ENCODE assay signal across 8 cellular contexts in the genomic region with DNA sequence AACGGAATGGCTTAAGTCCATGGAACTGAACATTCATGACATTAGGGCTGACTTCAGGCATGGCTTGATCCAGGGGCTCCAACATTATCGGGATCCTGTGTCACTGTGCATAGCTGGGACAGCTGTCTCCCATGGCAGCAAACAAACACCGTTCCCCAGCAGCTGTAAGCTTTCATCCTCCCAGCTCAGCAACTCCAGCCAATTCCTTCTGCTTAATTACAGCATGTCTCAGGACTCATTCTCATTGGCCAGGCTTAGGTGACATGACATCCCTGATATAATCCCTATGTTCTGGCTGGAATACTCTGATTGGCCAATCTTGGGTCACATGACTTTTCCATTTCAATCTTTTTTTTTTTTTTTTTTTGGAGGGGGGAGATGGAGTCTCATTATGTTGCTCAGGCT. TPM values are rescaled to one million over a fixed set of nuclear protein-coding genes. Genes with fewer than 3 reads are reported as not detected.
DNase-seq lines count a peak whose midpoint lies in the region; ATAC-seq and TF ChIP-seq lines count a peak whose summit lies in the region.

No MANE protein-coding gene starts in this region.

- no peak for ATAC-seq in HG02759 (IDR thresholded peaks at IDR 0.05; ENCODE audit: unreplicated experiment)

- peaks cover 2% of the 10 kb centered on the region for H3K9me3 Mint-ChIP-seq in glutamatergic neuron (ENCODE audit: unreplicated experiment)

- TF ChIP-seq CTCF in glutamatergic neuron (IDR thresholded peaks at IDR 0.05; ENCODE audit: partially characterized antibody, unreplicated experiment): no peak

- H3K27me3 Mint-ChIP-seq in glutamatergic neuron (ENCODE audit: unreplicated experiment): peaks cover 7% of the 10 kb centered on the region

- peaks cover 4% of the 10 kb centered on the region for H3K4me1 Mint-ChIP-seq in glutamatergic neuron (ENCODE audit: low read depth, unreplicated experiment)

- no peaks in the 10 kb centered on the region for H3K36me3 Mint-ChIP-seq in glutamatergic neuron (ENCODE audit: unreplicated experiment)

- H3K27ac Mint-ChIP-seq in glutamatergic neuron (ENCODE audit: unreplicated experiment): peak overlapping the region; percentile 31

- DNase-seq in AG08396 (ENCODE audit: low spot score) (peak; percentile 83), HT1080 (ENCODE audit: low read depth) (peak; percentile 46), SHP77 treated with DMSO at 0.1 percent for 48 hours (lab: John Stamatoyannopoulos, UW) (peak; percentile 92), glutamatergic neuron (no peak), OCI-M2 (lab: John Stamatoyannopoulos, UW; ENCODE audit: unreplicated experiment) (no peak), AML-193 (lab: John Stamatoyannopoulos, UW) (no peak), cerebellar nuclear complex (lab: John Stamatoyannopoulos, UW) (no peak)

- no peak overlapping the region for H3K4me3 Mint-ChIP-seq in glutamatergic neuron (ENCODE audit: unreplicated experiment)

RNA-seq across cellular contexts. Expression of gene TLE5, which starts 10.9 kb away (rescaled TPM):
- total RNA-seq in HT1080 (2014; rRNA removed; shearing (Covaris generic)): 244 and 289 TPM in 2 replicates
- 246 and 308 TPM in 2 replicates for polyA plus RNA-seq in HT1080 (2015; cell fraction: cytosol; rRNA removed)
- polyA plus RNA-seq in HT1080 (2015; cell fraction: nucleus; rRNA removed): 235 and 261 TPM in 2 replicates
- 258 TPM for total RNA-seq in glutamatergic neuron (ENCODE audit: unreplicated experiment)

RNA-seq across cellular contexts. Expression of gene GNA11, which starts 21.0 kb away (rescaled TPM):
- total RNA-seq in HT1080 (2014; rRNA removed; shearing (Covaris generic)): 55.6 and 60.3 TPM in 2 replicates
- polyA plus RNA-seq in HT1080 (2015; cell fraction: cytosol; rRNA removed): 43.2 and 43.9 TPM in 2 replicates
- 34.2 and 36.8 TPM in 2 replicates for polyA plus RNA-seq in HT1080 (2015; cell fraction: nucleus; rRNA removed)
- total RNA-seq in glutamatergic neuron (ENCODE audit: unreplicated experiment): 32.4 TPM

RNA-seq across cellular contexts. Expression of gene TLE2, which starts 44.1 kb away (rescaled TPM):
- total RNA-seq in HT1080 (2014; rRNA removed; shearing (Covaris generic)): 1.1 TPM in 1 of 2 replicates, not detected in the other
- polyA plus RNA-seq in HT1080 (2015; cell fraction: cytosol; rRNA removed): 0.58 and 7.6 TPM in 2 replicates
- 1.5 and 3.1 TPM in 2 replicates for polyA plus RNA-seq in HT1080 (2015; cell fraction: nucleus; rRNA removed)
- total RNA-seq in glutamatergic neuron (ENCODE audit: unreplicated experiment): not detected

Comparison
In these comparisons a context has a peak if more than half of its experiments do, and no peak if none do; other contexts are left out.
1. DNase-seq: peak in AG08396 (single experiment), HT1080 (single experiment) and SHP77 treated with DMSO at 0.1 percent for 48 hours (single experiment); none in glutamatergic neuron (single experiment), OCI-M2 (single experiment), AML-193 (0 of 2) and cerebellar nuclear complex (0 of 2).